ENCODE assay signal across 1 cellular context in genomic region chr17:75512946-75513666, GRCh38.
TF ChIP-seq lines count a peak whose summit lies in the region.

No MANE protein-coding gene starts in this region.

TF ChIP-seq in H1, 55 proteins besides CTCF, POLR2A, EP300 and RAD21:
- no peak for TF ChIP-seq YY1 (IDR thresholded peaks at IDR 0.05; ENCODE audit: low read depth, low read length)
- TF ChIP-seq KDM1A (IDR thresholded peaks at IDR 0.05; ENCODE audit: borderline replicate concordance, low read length), result peak; percentile 85; the same call in 1 of the 2 replicates
